Comparison of ENCODE assay signal across 2 cellular contexts in the genomic region with DNA sequence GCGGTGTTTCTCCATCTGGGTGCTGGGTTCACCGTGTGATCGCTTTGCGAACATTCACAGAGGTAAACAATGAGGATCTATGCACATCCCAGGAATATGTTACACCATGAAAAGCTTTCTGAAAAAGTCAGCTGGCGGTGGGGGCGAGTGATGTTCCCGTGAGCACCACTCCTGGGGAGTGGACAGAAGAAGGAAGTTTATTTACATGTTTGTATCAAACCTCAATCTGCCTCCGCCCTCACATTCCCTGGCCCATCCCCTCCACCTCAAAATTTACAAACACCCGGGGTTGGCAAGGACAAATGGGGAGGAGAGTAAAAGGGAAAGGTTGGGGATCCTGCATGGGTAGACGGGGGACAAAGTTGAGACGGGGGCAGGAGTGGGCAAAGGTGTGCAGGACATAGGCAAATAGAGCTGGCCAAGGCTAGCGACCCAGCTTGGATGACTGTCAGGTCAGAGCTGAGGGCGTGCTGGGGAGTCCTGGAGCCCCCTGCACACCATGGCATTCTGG.
TF ChIP-seq lines count a peak whose summit lies in the region.

No MANE protein-coding gene starts in this region.

TF ChIP-seq in A549, 52 proteins besides CTCF, POLR2A, EP300 and RAD21:
- TF ChIP-seq HDAC2 (IDR thresholded peaks at IDR 0.05) (no peak), JUNB (IDR thresholded peaks at IDR 0.05) (no peak), PHF8 (IDR thresholded peaks at IDR 0.05; ENCODE audit: borderline replicate concordance, low read depth) (no peak), NR3C1 (IDR thresholded peaks at IDR 0.05) (no peak), CBX8 (IDR thresholded peaks at IDR 0.05) (no peak)
- TF ChIP-seq, protein P1, sequence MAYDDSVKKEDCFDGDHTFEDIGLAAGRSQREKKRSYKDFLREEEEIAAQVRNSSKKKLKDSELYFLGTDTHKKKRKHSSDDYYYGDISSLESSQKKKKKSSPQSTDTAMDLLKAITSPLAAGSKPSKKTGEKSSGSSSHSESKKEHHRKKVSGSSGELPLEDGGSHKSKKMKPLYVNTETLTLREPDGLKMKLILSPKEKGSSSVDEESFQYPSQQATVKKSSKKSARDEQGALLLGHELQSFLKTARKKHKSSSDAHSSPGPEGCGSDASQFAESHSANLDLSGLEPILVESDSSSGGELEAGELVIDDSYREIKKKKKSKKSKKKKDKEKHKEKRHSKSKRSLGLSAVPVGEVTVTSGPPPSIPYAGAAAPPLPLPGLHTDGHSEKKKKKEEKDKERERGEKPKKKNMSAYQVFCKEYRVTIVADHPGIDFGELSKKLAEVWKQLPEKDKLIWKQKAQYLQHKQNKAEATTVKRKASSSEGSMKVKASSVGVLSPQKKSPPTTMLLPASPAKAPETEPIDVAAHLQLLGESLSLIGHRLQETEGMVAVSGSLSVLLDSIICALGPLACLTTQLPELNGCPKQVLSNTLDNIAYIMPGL (CRISPR knock-in tag; IDR thresholded peaks at IDR 0.05; ENCODE audit: borderline replicate concordance) = 0 out of 2 replicates have a peak, but pooled peaks have one; percentile 35

TF ChIP-seq in endothelial cell of umbilical vein, 7 proteins besides CTCF, POLR2A, EP300 and RAD21:
- TF ChIP-seq, protein P2, sequence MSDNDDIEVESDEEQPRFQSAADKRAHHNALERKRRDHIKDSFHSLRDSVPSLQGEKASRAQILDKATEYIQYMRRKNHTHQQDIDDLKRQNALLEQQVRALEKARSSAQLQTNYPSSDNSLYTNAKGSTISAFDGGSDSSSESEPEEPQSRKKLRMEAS (IDR thresholded peaks at IDR 0.05; ENCODE audit: insufficient read depth, insufficient read length) = no peak
- TF ChIP-seq FOS (IDR thresholded peaks at IDR 0.05; ENCODE audit: borderline replicate concordance, insufficient read depth, low read length) (no peak), POLR2AphosphoS5 (IDR thresholded peaks at IDR 0.05; ENCODE audit: insufficient read depth, low read depth, low read length) (no peak), MYC (IDR thresholded peaks at IDR 0.05; ENCODE audit: low read depth, low read length) (no peak), JUN (IDR thresholded peaks at IDR 0.05; ENCODE audit: borderline replicate concordance, insufficient read depth, insufficient read length, low read depth) (no peak), GATA2 (IDR thresholded peaks at IDR 0.05; ENCODE audit: insufficient read depth, insufficient read length, low read depth, low read length) (no peak), EZH2 (IDR thresholded peaks at IDR 0.05; ENCODE audit: borderline replicate concordance, low read depth, low read length, severe bottlenecking) (no peak)
